In the genomic region with DNA sequence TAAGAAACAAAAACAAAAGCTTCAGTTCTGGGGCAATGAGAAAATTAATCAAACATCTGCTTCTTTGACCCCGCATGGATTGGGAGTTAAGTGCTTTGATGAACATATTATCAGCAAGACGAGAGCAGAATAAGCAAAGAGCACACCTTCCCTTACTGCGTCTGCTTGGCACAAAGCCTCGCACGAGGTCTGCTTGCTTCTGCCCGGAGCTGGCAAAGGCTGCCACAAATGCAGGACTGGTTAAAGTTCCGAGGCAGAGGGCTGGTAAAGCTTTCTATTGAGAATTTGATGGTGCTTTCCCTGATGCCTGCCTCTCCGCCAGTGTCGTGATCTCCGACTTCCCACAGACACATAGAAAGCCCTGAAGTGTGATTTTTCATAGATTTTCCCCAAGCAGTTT, we compare ENCODE assay signal across 1 cellular context.
TF ChIP-seq lines count a peak whose summit lies in the region.

No MANE protein-coding gene starts in this region.

TF ChIP-seq in HepG2, 621 proteins besides CTCF, POLR2A, EP300 and RAD21:
- no peak for TF ChIP-seq ZC3H13 (CRISPR knock-in tag; IDR thresholded peaks at IDR 0.05)
- TF ChIP-seq, protein P1, sequence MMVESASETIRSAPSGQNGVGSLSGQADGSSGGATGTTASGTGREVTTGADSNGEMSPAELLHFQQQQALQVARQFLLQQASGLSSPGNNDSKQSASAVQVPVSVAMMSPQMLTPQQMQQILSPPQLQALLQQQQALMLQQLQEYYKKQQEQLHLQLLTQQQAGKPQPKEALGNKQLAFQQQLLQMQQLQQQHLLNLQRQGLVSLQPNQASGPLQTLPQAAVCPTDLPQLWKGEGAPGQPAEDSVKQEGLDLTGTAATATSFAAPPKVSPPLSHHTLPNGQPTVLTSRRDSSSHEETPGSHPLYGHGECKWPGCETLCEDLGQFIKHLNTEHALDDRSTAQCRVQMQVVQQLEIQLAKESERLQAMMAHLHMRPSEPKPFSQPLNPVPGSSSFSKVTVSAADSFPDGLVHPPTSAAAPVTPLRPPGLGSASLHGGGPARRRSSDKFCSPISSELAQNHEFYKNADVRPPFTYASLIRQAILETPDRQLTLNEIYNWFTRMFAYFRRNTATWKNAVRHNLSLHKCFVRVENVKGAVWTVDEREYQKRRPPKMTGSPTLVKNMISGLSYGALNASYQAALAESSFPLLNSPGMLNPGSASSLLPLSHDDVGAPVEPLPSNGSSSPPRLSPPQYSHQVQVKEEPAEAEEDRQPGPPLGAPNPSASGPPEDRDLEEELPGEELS (CRISPR knock-in tag; IDR thresholded peaks at IDR 0.05) = no peak
- TF ChIP-seq NCOA5 (CRISPR knock-in tag; IDR thresholded peaks at IDR 0.05) = no peak
- TF ChIP-seq, protein P2, sequence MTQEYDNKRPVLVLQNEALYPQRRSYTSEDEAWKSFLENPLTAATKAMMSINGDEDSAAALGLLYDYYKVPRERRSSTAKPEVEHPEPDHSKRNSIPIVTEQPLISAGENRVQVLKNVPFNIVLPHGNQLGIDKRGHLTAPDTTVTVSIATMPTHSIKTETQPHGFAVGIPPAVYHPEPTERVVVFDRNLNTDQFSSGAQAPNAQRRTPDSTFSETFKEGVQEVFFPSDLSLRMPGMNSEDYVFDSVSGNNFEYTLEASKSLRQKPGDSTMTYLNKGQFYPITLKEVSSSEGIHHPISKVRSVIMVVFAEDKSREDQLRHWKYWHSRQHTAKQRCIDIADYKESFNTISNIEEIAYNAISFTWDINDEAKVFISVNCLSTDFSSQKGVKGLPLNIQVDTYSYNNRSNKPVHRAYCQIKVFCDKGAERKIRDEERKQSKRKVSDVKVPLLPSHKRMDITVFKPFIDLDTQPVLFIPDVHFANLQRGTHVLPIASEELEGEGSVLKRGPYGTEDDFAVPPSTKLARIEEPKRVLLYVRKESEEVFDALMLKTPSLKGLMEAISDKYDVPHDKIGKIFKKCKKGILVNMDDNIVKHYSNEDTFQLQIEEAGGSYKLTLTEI (CRISPR knock-in tag; conservative IDR thresholded peaks at IDR 0.05) = no peak
